In genomic region chr5:83488821-83489220, GRCh38 we compare ENCODE assay signal across 21 cellular contexts.
"Had no signal": no experiment of that assay in that cellular context is flagged by ENCODE, and none has a peak within 500 bp of the region (broad histone marks: within the 10 kb centered on the region; RNA-seq: fewer than 3 reads in every experiment).

No MANE protein-coding gene starts in this region.

- H3K27ac ChIP-seq: epithelial cell of prostate, esophagus muscularis mucosa, heart left ventricle, parathyroid adenoma, prostate gland, right lobe of liver, spleen, tibial nerve, upper lobe of right lung, vagina had no signal

- H3K4me3 ChIP-seq: esophagus muscularis mucosa, heart left ventricle, prostate gland, right lobe of liver, spleen, tibial nerve, upper lobe of right lung, vagina had no signal

- H3K9me3 ChIP-seq: esophagus muscularis mucosa, heart left ventricle, prostate gland, right lobe of liver, spleen, tibial nerve, upper lobe of right lung, vagina had no signal

- H3K79me2 ChIP-seq: parathyroid adenoma had no signal

- H2AFZ ChIP-seq: parathyroid adenoma had no signal

- ATAC-seq: effector memory CD8-positive, alpha-beta T cell; heart left ventricle; natural killer cell; right lobe of liver; stimulated activated memory B cell treated with anti-CD40 and anti-IgM and Interleukin-4, amounts not matched to agents 10 μg/mL and 1 μg/mL and 100 μg/mL, for 72 hours; upper lobe of right lung had no signal

- H3K9ac ChIP-seq: parathyroid adenoma had no signal

- H3K4me1 ChIP-seq: esophagus muscularis mucosa, heart left ventricle, parathyroid adenoma, prostate gland, right lobe of liver, spleen, tibial nerve, upper lobe of right lung, vagina had no signal

- DNase-seq: effector memory CD8-positive, alpha-beta T cell; foreskin melanocyte; heart left ventricle; hippocampal formation; kidney glomerular epithelial cell; mammary epithelial cell; natural killer cell; occipital lobe; right lobe of liver; spleen; stimulated activated CD4-positive, alpha-beta T cell treated with anti-CD3 and anti-CD28 coated beads, Interleukin-15, amount 100 ng/mL, for 24 hours; stimulated activated CD4-positive, alpha-beta T cell treated with anti-CD3 and anti-CD28 coated beads, Interleukin-1b, Interleukin-23, amount 100 ng/mL, for 48 hours; stimulated activated CD4-positive, alpha-beta T cell treated with anti-CD3 and anti-CD28 coated beads, Interleukin-4, amount 100 ng/mL, for 24 hours; upper lobe of right lung had no signal

- H3K36me3 ChIP-seq: esophagus muscularis mucosa, prostate gland, right lobe of liver, spleen, upper lobe of right lung, vagina had no signal

- H3K27me3 ChIP-seq: esophagus muscularis mucosa, heart left ventricle, right lobe of liver, spleen, tibial nerve, upper lobe of right lung, vagina had no signal
